ENCODE assay signal across 1 cellular context in genomic region chr5:17891881-17892280, GRCh38.
TF ChIP-seq lines count a peak whose summit lies in the region.

No MANE protein-coding gene starts in this region.

TF ChIP-seq in H1, 55 proteins besides CTCF, POLR2A, EP300 and RAD21 (continued from another document):
- TF ChIP-seq SIN3A (conservative IDR thresholded peaks at IDR 0.05 in 1 of 2, IDR thresholded peaks at IDR 0.05 in 1 of 2; ENCODE audit: low read depth in 1 of 2, low read length in 2 of 2) = no peak
- no peak for TF ChIP-seq ASH2L (IDR thresholded peaks at IDR 0.05; ENCODE audit: low read length)
- TF ChIP-seq SUZ12 (IDR thresholded peaks at IDR 0.05; ENCODE audit: low read length) = no peak
- TF ChIP-seq HDAC2 (IDR thresholded peaks at IDR 0.05; ENCODE audit: borderline replicate concordance in 1 of 2, low read depth in 2 of 2, low read length in 2 of 2) = no peak
- no peak for TF ChIP-seq YY1 (IDR thresholded peaks at IDR 0.05; ENCODE audit: low read depth, low read length)
- no peak for TF ChIP-seq ATF2 (IDR thresholded peaks at IDR 0.05; ENCODE audit: low read length)
- no peak for TF ChIP-seq KDM5A (IDR thresholded peaks at IDR 0.05; ENCODE audit: low read length)
- no peak for TF ChIP-seq CBX8 (IDR thresholded peaks at IDR 0.05; ENCODE audit: borderline replicate concordance, low read depth, low read length)
- TF ChIP-seq SP2 (IDR thresholded peaks at IDR 0.05; ENCODE audit: low read length) = no peak
- TF ChIP-seq TCF12 (IDR thresholded peaks at IDR 0.05; ENCODE audit: low read depth, low read length) = no peak
- no peak for TF ChIP-seq NRF1 (IDR thresholded peaks at IDR 0.05; ENCODE audit: low read depth, low read length)
- TF ChIP-seq RBBP5 (IDR thresholded peaks at IDR 0.05; ENCODE audit: borderline replicate concordance, low read depth, low read length) = no peak
- TF ChIP-seq HDAC6 (IDR thresholded peaks at IDR 0.05; ENCODE audit: low read depth, low read length) = no peak
- TF ChIP-seq TAF7 (optimal IDR thresholded peaks at IDR 0.05; ENCODE audit: borderline replicate concordance, low read depth, low read length) = no peak
